8 cellular contexts compared by ENCODE assay signal in the genomic region with DNA sequence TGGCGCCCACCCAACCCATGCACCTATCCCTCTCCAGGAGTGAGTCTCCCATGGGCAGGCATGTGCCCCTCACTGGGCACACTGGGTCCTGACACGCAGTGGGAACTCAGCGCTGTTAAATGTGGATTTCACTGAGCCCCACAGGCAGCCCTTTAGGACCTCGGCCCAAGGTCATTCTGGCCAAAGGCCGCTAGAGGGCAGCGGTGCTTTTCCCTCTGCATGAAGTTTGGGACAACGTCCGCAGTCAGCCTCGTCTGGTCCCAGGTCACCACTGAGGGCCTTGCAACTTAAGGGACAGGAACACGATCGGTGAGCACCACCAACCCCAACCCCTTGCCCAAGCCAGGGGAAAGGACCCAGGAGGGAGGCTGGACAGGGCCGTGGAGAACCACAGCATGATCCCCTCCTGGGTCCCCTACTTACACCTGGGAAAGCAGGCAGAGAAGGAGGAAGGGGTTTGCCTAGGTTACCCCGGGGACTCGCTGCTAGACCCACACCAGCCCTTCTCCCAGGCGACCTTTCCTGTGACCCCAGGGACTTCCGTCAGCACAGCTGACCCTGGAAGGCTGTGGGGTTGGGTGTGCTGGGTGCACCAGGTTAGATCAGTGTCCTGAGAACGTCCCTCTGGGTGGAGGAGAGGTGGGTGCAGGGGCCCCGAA. TPM values are rescaled to one million over a fixed set of nuclear protein-coding genes. Genes with fewer than 3 reads are reported as not detected.
A peak's percentile ranks its signal among the peaks of the same experiment; 100 is the strongest.
DNase-seq lines count a peak whose midpoint lies in the region; ATAC-seq and TF ChIP-seq lines count a peak whose summit lies in the region.

No MANE protein-coding gene starts in this region.

- H3K4me3 ChIP-seq in A673 (ENCODE audit: low read depth, low read length, poor library complexity, severe bottlenecking) = no peak overlapping the region
- no peak overlapping the region for H3K4me3 ChIP-seq in GM12864 (ENCODE audit: low read depth, low read length)
- H3K4me3 ChIP-seq in OCI-LY7 (ENCODE audit: low read depth, low read length, poor library complexity, severe bottlenecking) = no peak overlapping the region
- H3K4me3 ChIP-seq in heart right ventricle = no peak overlapping the region

- intact Hi-C loops in A673 (cut with micrococcal nuclease; ENCODE audit: unreplicated experiment) = loop anchor here (2.0 to 10.0 kb wide), 6 partner anchors 52 to 818 kb away; no protein-coding TSS in a partner anchor
- intact Hi-C loops in OCI-LY7 (cut with micrococcal nuclease; ENCODE audit: unreplicated experiment) = loop anchor here (5.0 to 10.0 kb wide), 3 partner anchors 150 to 820 kb away; no protein-coding TSS in a partner anchor
- intact Hi-C loops in heart right ventricle (cut with DNase I) = loop anchor here in 6 of 10 donors (2.0 to 10.0 kb wide), 7 partner anchors 147 to 820 kb away; no protein-coding TSS in a partner anchor
- intact Hi-C loops in posterior cingulate gyrus (cut with DNase I) = loop anchor here (2.0 to 10.0 kb wide), 3 partner anchors 148 to 820 kb away; no protein-coding TSS in a partner anchor

- no peaks in the 10 kb centered on the region for H3K27me3 ChIP-seq in A673 (replicated peaks; ENCODE audit: insufficient read depth, low read depth, low read length, poor library complexity)
- H3K27me3 ChIP-seq in heart right ventricle = peaks cover 0 to 13% (median 7%) of the 10 kb centered on the region in 7 donors

- H3K4me2 ChIP-seq in OCI-LY7 (ENCODE audit: low read length) = peak overlapping the region; percentile 23; the same call in 1 of the 2 replicates

- no peaks in the 10 kb centered on the region for H3K9me3 Mint-ChIP-seq in activated naive CD4-positive, alpha-beta T cell treated with anti-CD3 and anti-CD28 coated beads, Interleukin-2, amount 50 U/mL, for 72 hours

- H3K36me3 Mint-ChIP-seq in activated naive CD4-positive, alpha-beta T cell treated with anti-CD3 and anti-CD28 coated beads, Interleukin-2, amount 50 U/mL, for 72 hours = no peaks in the 10 kb centered on the region

- H3K79me2 ChIP-seq in OCI-LY7 (ENCODE audit: insufficient read depth, low read depth, low read length) = no peaks in the 10 kb centered on the region

- no peaks in the 10 kb centered on the region for H3K36me3 ChIP-seq in A673 (ENCODE audit: insufficient read depth, low read length, poor library complexity, severe bottlenecking)
- no peaks in the 10 kb centered on the region for H3K36me3 ChIP-seq in OCI-LY7 (ENCODE audit: insufficient read depth, low read length)
- H3K36me3 ChIP-seq in heart right ventricle = no peaks in the 10 kb centered on the region

- no peaks in the 10 kb centered on the region for H3K9me3 ChIP-seq in A673 (ENCODE audit: low read depth, low read length, poor library complexity, severe bottlenecking)
- H3K9me3 ChIP-seq in OCI-LY7 (ENCODE audit: low read length) = no peaks in the 10 kb centered on the region
- H3K9me3 ChIP-seq in heart right ventricle = no peaks in the 10 kb centered on the region

- H3K4me1 ChIP-seq in A673 (ENCODE audit: insufficient read depth, low read length, poor library complexity, severe bottlenecking) (peaks cover 11% of the 10 kb centered on the region), OCI-LY7 (ENCODE audit: insufficient read depth, low read length, poor library complexity, severe bottlenecking) (no peaks in the 10 kb centered on the region), heart right ventricle (peaks cover 0 to 18% (median 10%) of the 10 kb centered on the region in 9 donors)

- BruUV-seq in A673 (replicated peaks; lab: Mats Ljungman, UMichigan) (no TSS peak), OCI-LY7 (replicated peaks; lab: Mats Ljungman, UMichigan) (no TSS peak)

- no peak overlapping the region for H3K27ac Mint-ChIP-seq in activated naive CD4-positive, alpha-beta T cell treated with anti-CD3 and anti-CD28 coated beads, Interleukin-2, amount 50 U/mL, for 72 hours

- DNase-seq in A673 (ENCODE audit: low spot score) (peak; percentile 78), GM12864 (ENCODE audit: low read depth) (peak; percentile 13), OCI-LY7 (ENCODE audit: low spot score) (peak; percentile 74), heart right ventricle (peak; percentile 66 to 71), posterior cingulate gyrus (peak in 9 of 10 donors; percentile 42 to 93 (median 70))
- DNase-seq in activated naive CD4-positive, alpha-beta T cell treated with anti-CD3 and anti-CD28 coated beads, Interleukin-2, amount 50 U/mL, for 72 hours (ENCODE audit: low spot score in 2 of 2) = peak in 1 of 2 donors; percentile 50

- H3K9me2 ChIP-seq in OCI-LY7 (ENCODE audit: insufficient read depth, low read length) = no peaks in the 10 kb centered on the region

- POLR2A ChIA-PET in A673 (lab: Charles Lee; ENCODE audit: low non-redundant PET) (no interaction called here), OCI-LY7 (lab: Charles Lee) (no interaction called here)

- H4K20me1 ChIP-seq in OCI-LY7 (ENCODE audit: insufficient read depth, low read length) = no peaks in the 10 kb centered on the region

- TF ChIP-seq CTCF in A673 (conservative IDR thresholded peaks at IDR 0.05; ENCODE audit: low read depth, low read length) (peak; percentile 88), GM12864 (IDR thresholded peaks at IDR 0.05; ENCODE audit: low read depth, low read length, missing control alignments) (peak; percentile 96), OCI-LY7 (conservative IDR thresholded peaks at IDR 0.05; ENCODE audit: low read length) (peak; percentile 89), heart right ventricle (IDR thresholded peaks at IDR 0.05) (peak; percentile 83 to 94 (median 89))

- ATAC-seq in HG03342 (IDR thresholded peaks at IDR 0.05; ENCODE audit: unreplicated experiment) (peak; percentile 68), heart right ventricle (peak; percentile 63 to 89 (median 75)), GM18861 (IDR thresholded peaks at IDR 0.05; ENCODE audit: unreplicated experiment) (no peak)
- peak; percentile 50 to 64 for ATAC-seq in activated naive CD4-positive, alpha-beta T cell treated with anti-CD3 and anti-CD28 coated beads, Interleukin-2, amount 50 U/mL, for 72 hours

- H3K27ac ChIP-seq in A673 (ENCODE audit: low read depth, low read length, poor library complexity, severe bottlenecking) (no peak overlapping the region), OCI-LY7 (ENCODE audit: low read depth, low read length, poor library complexity, severe bottlenecking) (no peak overlapping the region), heart right ventricle (no peak overlapping the region)

- CTCF ChIA-PET in A673 (lab: Charles Lee) (no interaction called here), OCI-LY7 (lab: Charles Lee; ENCODE audit: unreplicated experiment) (no interaction called here)

- H2AFZ ChIP-seq in OCI-LY7 (ENCODE audit: low read length) = no peak overlapping the region; the same call in 1 of the 2 replicates

- WGBS in heart right ventricle, 2 donors = 16 to 26% methylated on average over 18 of the region's 18 CpGs

RNA-seq across cellular contexts. Expression of gene CYTL1, which starts 24.0 kb away (rescaled TPM):
- total RNA-seq in A673 (2021) (7.5 and 9.1 TPM in 2 replicates), OCI-LY7 (2022) (not detected in 2 replicates), heart right ventricle (under 1 TPM in 5 of 10 donors, not detected in 5; 0.24 to 0.95 (median 0.55) TPM)
- total RNA-seq in OCI-LY7 (2014; rRNA removed; shearing (Covaris generic)) = not detected in 2 replicates
- total RNA-seq in activated naive CD4-positive, alpha-beta T cell treated with anti-CD3 and anti-CD28 coated beads, Interleukin-2, amount 50 U/mL, for 72 hours = not detected
- polyA plus RNA-seq in heart right ventricle = under 1 TPM in 1 of 2 donors, not detected in 1; 0.20 TPM

RNA-seq across cellular contexts. Expression of gene STK32B, which starts 56.0 kb away (rescaled TPM):
- total RNA-seq in A673 (2021) (14.2 and 15.1 TPM in 2 replicates), OCI-LY7 (2022) (not detected in 2 replicates), heart right ventricle (under 1 TPM; 0.25 to 0.68 (median 0.40) TPM)
- total RNA-seq in OCI-LY7 (2014; rRNA removed; shearing (Covaris generic)) = not detected in 2 replicates
- not detected for total RNA-seq in activated naive CD4-positive, alpha-beta T cell treated with anti-CD3 and anti-CD28 coated beads, Interleukin-2, amount 50 U/mL, for 72 hours
- polyA plus RNA-seq in heart right ventricle = under 1 TPM; 0.12 to 0.29 TPM
